In the genomic region with DNA sequence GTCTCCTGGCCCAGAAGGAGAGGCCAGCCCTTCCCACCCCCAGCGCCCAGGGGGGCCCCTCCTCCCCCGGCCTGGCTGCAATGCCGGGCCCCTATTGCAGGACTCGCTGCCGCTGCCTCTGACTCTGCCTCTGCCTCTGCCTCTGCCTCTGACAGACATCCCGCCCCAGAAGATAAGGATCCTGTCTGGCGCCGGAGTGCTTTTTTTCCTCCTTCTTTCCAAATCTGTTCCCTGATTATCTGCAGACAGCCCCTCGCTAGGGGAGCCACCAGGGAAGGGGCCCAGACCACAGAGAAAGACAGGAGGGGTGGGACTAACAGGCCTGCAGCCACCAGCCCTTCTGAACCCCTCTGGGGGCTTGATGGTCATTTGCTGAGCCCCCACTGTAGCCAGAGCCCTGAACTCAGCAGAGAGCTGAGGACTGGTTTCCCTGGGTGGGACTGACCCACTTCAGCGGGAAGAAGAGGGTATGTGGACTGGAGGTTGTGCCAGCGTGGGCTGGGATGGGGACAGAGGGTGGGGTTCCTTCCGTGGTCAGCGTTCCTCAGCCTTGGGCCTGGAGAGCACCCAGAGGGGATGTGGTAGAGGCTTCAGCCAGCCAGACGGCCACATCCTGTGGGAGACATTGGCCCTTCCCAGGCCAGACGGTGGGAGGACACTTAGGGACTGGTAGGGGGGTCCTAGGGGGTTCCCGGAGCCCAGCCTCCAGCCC, we compare ENCODE assay signal across 11 cellular contexts. TPM values are rescaled to one million over a fixed set of nuclear protein-coding genes. Genes with fewer than 3 reads are reported as not detected.
DNase-seq lines count a peak whose midpoint lies in the region; ATAC-seq and TF ChIP-seq lines count a peak whose summit lies in the region.
"Had no signal": no experiment of that assay in that cellular context is flagged by ENCODE, and none has a peak within 500 bp of the region (broad histone marks: within the 10 kb centered on the region; RNA-seq: fewer than 3 reads in every experiment).

No MANE protein-coding gene starts in this region.

- H3K4me1 Mint-ChIP-seq in nephron progenitor cell, result peaks cover 99% of the 10 kb centered on the region
- H3K4me1 Mint-ChIP-seq: B cell; central memory CD8-positive, alpha-beta T cell had no signal

- TF ChIP-seq CTCF in foreskin fibroblast (IDR thresholded peaks at IDR 0.05; ENCODE audit: low read depth, low read length) (no peak), nephron progenitor cell (IDR thresholded peaks at IDR 0.05) (no peak)

- H3K4me3 Mint-ChIP-seq in nephron progenitor cell, result peak overlapping the region; percentile 73
- H3K4me3 Mint-ChIP-seq: B cell; central memory CD8-positive, alpha-beta T cell had no signal

- no peaks in the 10 kb centered on the region for H3K36me3 Mint-ChIP-seq in nephron progenitor cell (ENCODE audit: low read depth)

- H3K27me3 ChIP-seq in H7 (ENCODE audit: control insufficient read depth, insufficient read depth, low read length), result no peaks in the 10 kb centered on the region

- H3K27me3 Mint-ChIP-seq in nephron progenitor cell (ENCODE audit: low read depth, poor library complexity), result no peaks in the 10 kb centered on the region

- peak; percentile 70 for DNase-seq in AG08396 (ENCODE audit: low spot score)
- DNase-seq in RPMI7951 (ENCODE audit: low read depth), result peak; percentile 94
- peak; percentile 66 to 74 for DNase-seq in foreskin fibroblast
- DNase-seq in nephron progenitor cell, result peak; percentile 43
- DNase-seq in NCI-H1048 (lab: John Stamatoyannopoulos, UW), result no peak
- no peak for DNase-seq in DMS53 treated with DMSO at 0.1 percent for 48 hours (lab: John Stamatoyannopoulos, UW; ENCODE audit: unreplicated experiment)
- DNase-seq in H7, result no peak

- H3K4me3 ChIP-seq in foreskin fibroblast (ENCODE audit: low read depth in 1 of 2, low read length in 2 of 2), result peak overlapping the region in 1 of 2 donors; percentile 13
- no peak overlapping the region for H3K4me3 ChIP-seq in H7 (ENCODE audit: insufficient read depth, low read depth, low read length)

- H3K9me3 Mint-ChIP-seq in nephron progenitor cell, result no peaks in the 10 kb centered on the region
- H3K9me3 Mint-ChIP-seq: central memory CD8-positive, alpha-beta T cell had no signal

- H3K27ac Mint-ChIP-seq in nephron progenitor cell, result peak overlapping the region; percentile 99
- H3K27ac Mint-ChIP-seq: B cell had no signal

- no peak for ATAC-seq in HG03097 (IDR thresholded peaks at IDR 0.05; ENCODE audit: low FRiP score, unreplicated experiment)
- ATAC-seq: HCT116 had no signal

- no peaks in the 10 kb centered on the region for H3K36me3 ChIP-seq in H7 (replicated peaks; ENCODE audit: control insufficient read depth, insufficient read depth, low read length)

RNA-seq across cellular contexts. Expression of gene UNC5B, which starts 22.8 kb away (rescaled TPM):
- total RNA-seq in RPMI7951 (2014; rRNA removed; shearing (Covaris generic)), result 19.3 and 25.3 TPM in 2 replicates
- total RNA-seq in H7 (2014; rRNA removed; shearing (Covaris generic)), result 34.7 and 40.2 TPM in 2 replicates
- total RNA-seq: B cell had no signal

Comparison
In these comparisons a context has a peak if more than half of its experiments do, and no peak if none do; other contexts are left out.
1. DNase-seq: peak in AG08396 (single experiment), RPMI7951 (single experiment), foreskin fibroblast (2 of 2) and nephron progenitor cell (single experiment); none in NCI-H1048 (single experiment), DMS53 treated with DMSO at 0.1 percent for 48 hours (single experiment) and H7 (single experiment).